In genomic region chr12:54680374-54680773, GRCh38 we compare ENCODE assay signal across 9 cellular contexts.
A peak's percentile ranks its signal among the peaks of the same experiment; 100 is the strongest.
DNase-seq lines count a peak whose midpoint lies in the region; ATAC-seq and TF ChIP-seq lines count a peak whose summit lies in the region.
"Had no signal": no experiment of that assay in that cellular context is flagged by ENCODE, and none has a peak within 500 bp of the region (broad histone marks: within the 10 kb centered on the region; RNA-seq: fewer than 3 reads in every experiment).

No MANE protein-coding gene starts in this region.

- H3K27me3 ChIP-seq in DOHH2 (ENCODE audit: control insufficient read depth, low read length): peaks cover 14% of the 10 kb centered on the region; the same call in 1 of the 2 replicates

- peaks cover 72% of the 10 kb centered on the region for H3K27me3 Mint-ChIP-seq in activated naive CD4-positive, alpha-beta T cell treated with anti-CD3 and anti-CD28 coated beads, Interleukin-2, amount 10 ng/mL, durations not matched to agents 7 days and 5 days
- peaks cover 35% of the 10 kb centered on the region for H3K27me3 Mint-ChIP-seq in memory B cell

- H3K36me3 ChIP-seq in DOHH2 (ENCODE audit: control insufficient read depth, low read length): no peaks in the 10 kb centered on the region

- no peak overlapping the region for H3K4me3 ChIP-seq in DOHH2 (ENCODE audit: low read length)
- H3K4me3 ChIP-seq: lung had no signal

- no peaks in the 10 kb centered on the region for H3K9me3 ChIP-seq in DOHH2 (ENCODE audit: control insufficient read depth, insufficient read depth, low read length)

- peak; percentile 43 for DNase-seq in LoVo (ENCODE audit: low spot score)
- DNase-seq in activated naive CD4-positive, alpha-beta T cell treated with anti-CD3 and anti-CD28 coated beads, Interleukin-2, amount 10 ng/mL, durations not matched to agents 7 days and 5 days: peak; percentile 58
- no peak for DNase-seq in memory B cell (ENCODE audit: low spot score in 2 of 2)
- no peak for DNase-seq in NCI-H1105 (lab: John Stamatoyannopoulos, UW)
- no peak for DNase-seq in NCI-H774 (lab: John Stamatoyannopoulos, UW)

- no peaks in the 10 kb centered on the region for H3K9me2 ChIP-seq in DOHH2 (replicated peaks; ENCODE audit: control insufficient read depth, low read length)

- ATAC-seq in GM21515 (IDR thresholded peaks at IDR 0.05; ENCODE audit: unreplicated experiment): peak; percentile 82
- ATAC-seq in memory B cell (ENCODE audit: low read depth): peak; percentile 56
- ATAC-seq in GM18520 (IDR thresholded peaks at IDR 0.05; ENCODE audit: unreplicated experiment): no peak

- CTCF ChIA-PET in activated naive CD4-positive, alpha-beta T cell treated with anti-CD3 and anti-CD28 coated beads, Interleukin-2, amount 10 ng/mL, durations not matched to agents 7 days and 5 days (lab: Charles Lee): interaction anchor here (1.6 to 2.1 kb wide), 3 partner anchors 10 to 21 kb away, joined by 7 to 9 read pairs (median 8); no protein-coding TSS in a partner anchor

- no peak overlapping the region for H3K4me2 ChIP-seq in DOHH2 (ENCODE audit: low read length)

- no peaks in the 10 kb centered on the region for H3K79me2 ChIP-seq in DOHH2 (ENCODE audit: control insufficient read depth, low read length)

- H3K4me1 ChIP-seq in DOHH2 (ENCODE audit: control insufficient read depth, low read length): no peaks in the 10 kb centered on the region

- no peaks in the 10 kb centered on the region for H3K4me1 Mint-ChIP-seq in activated naive CD4-positive, alpha-beta T cell treated with anti-CD3 and anti-CD28 coated beads, Interleukin-2, amount 10 ng/mL, durations not matched to agents 7 days and 5 days
- H3K4me1 Mint-ChIP-seq in memory B cell: no peaks in the 10 kb centered on the region

- H3K27ac ChIP-seq in DOHH2 (ENCODE audit: low read depth, low read length): no peak overlapping the region

- H3F3A ChIP-seq in DOHH2 (ENCODE audit: control insufficient read depth, insufficient read depth): no peaks in the 10 kb centered on the region

- no peak overlapping the region for H3K27ac Mint-ChIP-seq in activated naive CD4-positive, alpha-beta T cell treated with anti-CD3 and anti-CD28 coated beads, Interleukin-2, amount 10 ng/mL, durations not matched to agents 7 days and 5 days
- no peak overlapping the region for H3K27ac Mint-ChIP-seq in memory B cell

- H3K9me3 Mint-ChIP-seq in activated naive CD4-positive, alpha-beta T cell treated with anti-CD3 and anti-CD28 coated beads, Interleukin-2, amount 10 ng/mL, durations not matched to agents 7 days and 5 days: no peaks in the 10 kb centered on the region
- H3K9me3 Mint-ChIP-seq in memory B cell: no peaks in the 10 kb centered on the region

- TF ChIP-seq CTCF in DOHH2 (IDR thresholded peaks at IDR 0.05; ENCODE audit: low read depth, low read length, poor library complexity, severe bottlenecking): peak; percentile 77

- no peaks in the 10 kb centered on the region for H4K20me1 ChIP-seq in DOHH2 (ENCODE audit: control insufficient read depth, insufficient read depth, low read depth, low read length)

- no peaks in the 10 kb centered on the region for H3K36me3 Mint-ChIP-seq in activated naive CD4-positive, alpha-beta T cell treated with anti-CD3 and anti-CD28 coated beads, Interleukin-2, amount 10 ng/mL, durations not matched to agents 7 days and 5 days
- no peaks in the 10 kb centered on the region for H3K36me3 Mint-ChIP-seq in memory B cell

- no peak overlapping the region for H3K4me3 Mint-ChIP-seq in activated naive CD4-positive, alpha-beta T cell treated with anti-CD3 and anti-CD28 coated beads, Interleukin-2, amount 10 ng/mL, durations not matched to agents 7 days and 5 days
- H3K4me3 Mint-ChIP-seq in memory B cell: no peak overlapping the region

Comparison
In these comparisons a context has a peak if more than half of its experiments do, and no peak if none do; other contexts are left out.
1. DNase-seq: peak in LoVo (single experiment) and activated naive CD4-positive, alpha-beta T cell treated with anti-CD3 and anti-CD28 coated beads, Interleukin-2, amount 10 ng/mL, durations not matched to agents 7 days and 5 days (single experiment); none in memory B cell (0 of 2), NCI-H1105 (single experiment) and NCI-H774 (single experiment).